9 cellular contexts compared by ENCODE assay signal in the genomic region with DNA sequence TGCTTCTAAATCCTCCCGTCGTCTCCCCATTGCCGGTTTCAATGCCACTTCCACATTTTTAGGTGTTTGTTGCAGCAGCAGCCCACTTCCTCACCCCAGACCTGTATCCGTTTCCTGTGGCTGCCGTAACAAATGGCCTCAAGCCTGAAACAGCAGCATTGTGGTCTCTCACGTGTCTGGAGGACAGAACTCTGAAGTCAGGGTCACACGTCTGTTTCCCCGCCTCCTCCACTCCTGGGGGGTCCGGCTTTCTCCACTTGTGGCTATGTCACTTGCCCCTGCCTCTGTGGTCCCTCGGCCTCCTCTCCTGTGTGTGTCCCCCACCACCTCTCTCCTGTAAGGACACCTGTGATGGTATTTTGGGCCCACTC. TPM values are rescaled to one million over a fixed set of nuclear protein-coding genes. Genes with fewer than 3 reads are reported as not detected.
DNase-seq lines count a peak whose midpoint lies in the region; ATAC-seq and TF ChIP-seq lines count a peak whose summit lies in the region.
"Had no signal": no experiment of that assay in that cellular context is flagged by ENCODE, and none has a peak within 500 bp of the region (broad histone marks: within the 10 kb centered on the region; RNA-seq: fewer than 3 reads in every experiment).

No MANE protein-coding gene starts in this region.

- H3K4me1 Mint-ChIP-seq in activated naive CD4-positive, alpha-beta T cell treated with anti-CD3 and anti-CD28 coated beads, Interleukin-2, amount 10 ng/mL, durations not matched to agents 7 days and 5 days, result peaks cover 35% of the 10 kb centered on the region
- H3K4me1 Mint-ChIP-seq in T-helper 2 cell treated with Interferon-gamma antibody and Interleukin-4, amounts not matched to agents 5 μg/mL and 100 μg/mL, for 36 hours (ENCODE audit: low read depth), result peaks cover 19% of the 10 kb centered on the region
- H3K4me1 Mint-ChIP-seq in immature natural killer cell, result peaks cover 55 to 61% of the 10 kb centered on the region in 2 donors

- H3K36me3 ChIP-seq in tibial artery, result no peaks in the 10 kb centered on the region

- no peak for TF ChIP-seq CTCF in tibial artery (IDR thresholded peaks at IDR 0.05)

- ATAC-seq in GM18511 (IDR thresholded peaks at IDR 0.05; ENCODE audit: unreplicated experiment), result no peak

- H3K9me3 Mint-ChIP-seq in activated naive CD4-positive, alpha-beta T cell treated with anti-CD3 and anti-CD28 coated beads, Interleukin-2, amount 10 ng/mL, durations not matched to agents 7 days and 5 days, result peaks cover 14% of the 10 kb centered on the region
- H3K9me3 Mint-ChIP-seq in T-helper 2 cell treated with Interferon-gamma antibody and Interleukin-4, amounts not matched to agents 5 μg/mL and 100 μg/mL, for 36 hours, result peaks cover 5% of the 10 kb centered on the region
- peaks cover 0 to 5% (median 0%) of the 10 kb centered on the region in 6 donors for H3K9me3 Mint-ChIP-seq in immature natural killer cell

- peak; percentile 69 for DNase-seq in activated naive CD4-positive, alpha-beta T cell treated with anti-CD3 and anti-CD28 coated beads, Interleukin-2, amount 10 ng/mL, durations not matched to agents 7 days and 5 days
- no peak for DNase-seq in activated naive CD4-positive, alpha-beta T cell treated with Interleukin-2 at 50 U/mL for 16 hours
- DNase-seq in T-helper 2 cell treated with Interferon-gamma antibody and Interleukin-4, amounts not matched to agents 5 μg/mL and 100 μg/mL, for 36 hours (ENCODE audit: low spot score), result no peak
- DNase-seq in immature natural killer cell, result peak; percentile 87 to 88 (median 87)
- peak; percentile 41 to 71 for DNase-seq in tibial artery
- DNase-seq in NCI-H1092 (lab: John Stamatoyannopoulos, UW), result no peak
- no peak for DNase-seq in stimulated activated CD4-positive, alpha-beta T cell treated with anti-CD3 and anti-CD28 coated beads, Interleukin-2, amount 100 ng/mL, for 24 hours
- DNase-seq: NCI-H2171 had no signal

- intact Hi-C loops in tibial artery (cut with DNase I; ENCODE audit: low total_unique reads), result no loop called here

- no peaks in the 10 kb centered on the region for H3K9me3 ChIP-seq in tibial artery

- H3K4me3 ChIP-seq in tibial artery, result no peak overlapping the region

- peaks cover 10% of the 10 kb centered on the region for H3K27me3 Mint-ChIP-seq in activated naive CD4-positive, alpha-beta T cell treated with anti-CD3 and anti-CD28 coated beads, Interleukin-2, amount 10 ng/mL, durations not matched to agents 7 days and 5 days
- H3K27me3 Mint-ChIP-seq in T-helper 2 cell treated with Interferon-gamma antibody and Interleukin-4, amounts not matched to agents 5 μg/mL and 100 μg/mL, for 36 hours (ENCODE audit: low read depth), result no peaks in the 10 kb centered on the region
- H3K27me3 Mint-ChIP-seq in immature natural killer cell (ENCODE audit: low read depth in 3 of 3), result peaks cover 4 to 23% (median 10%) of the 10 kb centered on the region in 3 donors

- CTCF ChIA-PET in activated naive CD4-positive, alpha-beta T cell treated with anti-CD3 and anti-CD28 coated beads, Interleukin-2, amount 10 ng/mL, durations not matched to agents 7 days and 5 days (lab: Charles Lee), result no interaction called here

- H3K27ac Mint-ChIP-seq in activated naive CD4-positive, alpha-beta T cell treated with anti-CD3 and anti-CD28 coated beads, Interleukin-2, amount 10 ng/mL, durations not matched to agents 7 days and 5 days, result peak overlapping the region; percentile 67
- no peak overlapping the region for H3K27ac Mint-ChIP-seq in T-helper 2 cell treated with Interferon-gamma antibody and Interleukin-4, amounts not matched to agents 5 μg/mL and 100 μg/mL, for 36 hours
- H3K27ac Mint-ChIP-seq in immature natural killer cell, result peak overlapping the region in 5 of 6 donors; percentile 58 to 91 (median 77)

- peaks cover 0 to 63% of the 10 kb centered on the region in 2 donors for H3K27me3 ChIP-seq in tibial artery

- peaks cover 0 to 2% (median 0%) of the 10 kb centered on the region in 4 donors for H3K4me1 ChIP-seq in tibial artery

- no peak overlapping the region for H3K4me3 Mint-ChIP-seq in activated naive CD4-positive, alpha-beta T cell treated with anti-CD3 and anti-CD28 coated beads, Interleukin-2, amount 10 ng/mL, durations not matched to agents 7 days and 5 days
- peak overlapping the region; percentile 16 for H3K4me3 Mint-ChIP-seq in T-helper 2 cell treated with Interferon-gamma antibody and Interleukin-4, amounts not matched to agents 5 μg/mL and 100 μg/mL, for 36 hours
- peak overlapping the region; percentile 76 to 92 (median 84) for H3K4me3 Mint-ChIP-seq in immature natural killer cell

- H3K36me3 Mint-ChIP-seq in activated naive CD4-positive, alpha-beta T cell treated with anti-CD3 and anti-CD28 coated beads, Interleukin-2, amount 10 ng/mL, durations not matched to agents 7 days and 5 days, result peaks cover 78% of the 10 kb centered on the region
- peaks cover 45% of the 10 kb centered on the region for H3K36me3 Mint-ChIP-seq in T-helper 2 cell treated with Interferon-gamma antibody and Interleukin-4, amounts not matched to agents 5 μg/mL and 100 μg/mL, for 36 hours (ENCODE audit: low read depth)
- H3K36me3 Mint-ChIP-seq in immature natural killer cell, result peaks cover 27 to 70% (median 60%) of the 10 kb centered on the region in 3 donors

- no peak overlapping the region for H3K27ac ChIP-seq in tibial artery

RNA-seq across cellular contexts. Expression of a gene that starts 21.8 kb away (rescaled TPM):
- 10 to 100 TPM in 1 of 3 donors, 1 to 10 TPM in 2; 3.0 to 11.1 (median 4.4) TPM for polyA plus RNA-seq in immature natural killer cell

RNA-seq across cellular contexts. Expression of a gene that starts 36.1 kb away (rescaled TPM):
- polyA plus RNA-seq in immature natural killer cell, result 10 to 100 TPM; 30.0 to 36.4 (median 31.6) TPM

Comparison
In these comparisons a context has a peak if more than half of its experiments do, and no peak if none do; other contexts are left out.
1. DNase-seq: peak in activated naive CD4-positive, alpha-beta T cell treated with anti-CD3 and anti-CD28 coated beads, Interleukin-2, amount 10 ng/mL, durations not matched to agents 7 days and 5 days (single experiment), immature natural killer cell (3 of 3) and tibial artery (2 of 2); none in activated naive CD4-positive, alpha-beta T cell treated with Interleukin-2 at 50 U/mL for 16 hours (single experiment), T-helper 2 cell treated with Interferon-gamma antibody and Interleukin-4, amounts not matched to agents 5 μg/mL and 100 μg/mL, for 36 hours (single experiment), NCI-H1092 (single experiment) and stimulated activated CD4-positive, alpha-beta T cell treated with anti-CD3 and anti-CD28 coated beads, Interleukin-2, amount 100 ng/mL, for 24 hours (0 of 2).